Comparison of ENCODE assay signal across 19 cellular contexts in the genomic region with DNA sequence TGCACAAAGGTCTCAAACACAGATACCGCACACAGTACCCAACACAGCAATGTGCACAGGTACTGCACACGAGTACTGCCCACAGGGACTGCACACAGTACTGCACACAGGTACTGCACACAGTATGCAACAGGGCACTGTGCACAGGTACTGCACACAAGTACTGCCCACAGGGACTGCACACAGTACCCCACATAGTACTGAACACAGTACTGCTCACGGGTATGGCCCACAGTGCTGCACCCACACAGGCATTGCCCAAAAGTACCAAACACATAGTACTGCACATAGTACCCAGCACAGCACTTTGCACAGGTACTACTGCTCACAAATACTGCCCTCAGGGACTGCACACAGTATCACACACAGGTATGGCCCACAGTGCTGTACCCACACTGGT.
DNase-seq lines count a peak whose midpoint lies in the region; ATAC-seq, FAIRE-seq and TF ChIP-seq lines count a peak whose summit lies in the region.
"Had no signal": no experiment of that assay in that cellular context is flagged by ENCODE, and none has a peak within 500 bp of the region (broad histone marks: within the 10 kb centered on the region; RNA-seq: fewer than 3 reads in every experiment).

No MANE protein-coding gene starts in this region.

- H4K20me1 ChIP-seq in GM12878 (ENCODE audit: control insufficient read depth, insufficient read depth), result no peaks in the 10 kb centered on the region

- H3K4me3 ChIP-seq in GM12878 (no peak overlapping the region), neuronal stem cell (ENCODE audit: low read length in 2 of 2) (peak overlapping the region in 1 of 2 donors; percentile 60), foreskin fibroblast (ENCODE audit: low read depth in 1 of 2, low read length in 2 of 2) (no peak overlapping the region)
- H3K4me3 ChIP-seq: A549 had no signal

- intact Hi-C loops in activated CD4-positive, alpha-beta T cell treated with anti-CD3 and anti-CD28 coated beads, Interleukin-2, amount 10 ng/mL, durations not matched to agents 24 days and 14 days (cut with micrococcal nuclease), result no loop called here
- intact Hi-C loops in GM12878 (cut with micrococcal nuclease; ENCODE audit: unreplicated experiment), result no loop called here

- no peak overlapping the region for H3K27ac Mint-ChIP-seq in activated CD4-positive, alpha-beta T cell treated with anti-CD3 and anti-CD28 coated beads, Interleukin-2, amount 10 ng/mL, durations not matched to agents 24 days and 14 days
- H3K27ac Mint-ChIP-seq: CD4-positive, alpha-beta T cell had no signal

- H3K18ac ChIP-seq in neuronal stem cell (ENCODE audit: low read length), result no peak overlapping the region

- H4K91ac ChIP-seq in neuronal stem cell (ENCODE audit: low read depth, low read length, poor library complexity), result no peak overlapping the region

- TF ChIP-seq RAD21 in GM12878 (IDR thresholded peaks at IDR 0.05; ENCODE audit: insufficient read depth, low read depth, low read length), result no peak

- no peak overlapping the region for H3K14ac ChIP-seq in neuronal stem cell (ENCODE audit: low read length)

- no TSS peak for BruUV-seq in GM12878 (replicated peaks; lab: Mats Ljungman, UMichigan)

- no peak overlapping the region for H3K27ac ChIP-seq in GM12878 (ENCODE audit: control insufficient read depth, insufficient read depth)
- H3K27ac ChIP-seq in neuronal stem cell (replicated peaks; ENCODE audit: low read length), result no peak overlapping the region
- H3K27ac ChIP-seq: 22Rv1, A549, C4-2B had no signal

- CTCF ChIA-PET in GM12878 (lab: Yijun Ruan, JAX), result no interaction called here

- H3K9me3 Mint-ChIP-seq in activated CD4-positive, alpha-beta T cell treated with anti-CD3 and anti-CD28 coated beads, Interleukin-2, amount 10 ng/mL, durations not matched to agents 24 days and 14 days, result no peaks in the 10 kb centered on the region
- H3K9me3 Mint-ChIP-seq: CD4-positive, alpha-beta T cell had no signal

- H3K4me3 Mint-ChIP-seq in activated CD4-positive, alpha-beta T cell treated with anti-CD3 and anti-CD28 coated beads, Interleukin-2, amount 10 ng/mL, durations not matched to agents 24 days and 14 days, result no peak overlapping the region
- H3K4me3 Mint-ChIP-seq: CD4-positive, alpha-beta T cell; H9 had no signal

- no peaks in the 10 kb centered on the region for H3K4me1 Mint-ChIP-seq in activated CD4-positive, alpha-beta T cell treated with anti-CD3 and anti-CD28 coated beads, Interleukin-2, amount 10 ng/mL, durations not matched to agents 24 days and 14 days

- H2AK5ac ChIP-seq in neuronal stem cell (ENCODE audit: low read depth, low read length), result no peak overlapping the region

- H3K79me1 ChIP-seq in neuronal stem cell (ENCODE audit: low read depth, low read length), result peaks cover 2% of the 10 kb centered on the region

- no peak overlapping the region for H2BK15ac ChIP-seq in neuronal stem cell (ENCODE audit: low read length)

- RAD21 ChIA-PET in GM12878 (lab: Charles Lee; ENCODE audit: unreplicated experiment), result no interaction called here

- H2BK5ac ChIP-seq in neuronal stem cell (ENCODE audit: low read length), result no peak overlapping the region

- no peak overlapping the region for H3K4ac ChIP-seq in neuronal stem cell (ENCODE audit: low read length)

- 100% methylated on average over 3 of the region's 3 CpGs for WGBS in GM12878 (ENCODE audit: insufficient coverage, insufficient replicate concordance, low lambda C conversion rate, missing lambda C conversion rate)
- no CpG with 5 or more reads among the region's 3 CpGs for WGBS in neuronal stem cell (ENCODE audit: extremely low coverage in 2 of 2, insufficient read length in 2 of 2, insufficient replicate concordance in 1 of 2), 2 donors

- peak overlapping the region; percentile 8 for H3K23ac ChIP-seq in neuronal stem cell (ENCODE audit: low read depth, low read length, poor library complexity)

- FAIRE-seq in D721Med (lab: Jason Lieb, UNC) (peak; percentile 16), GM12878 (lab: Jason Lieb, UNC) (no peak)
- FAIRE-seq: A549, GM19239, H1 had no signal

- H3K36me3 Mint-ChIP-seq in activated CD4-positive, alpha-beta T cell treated with anti-CD3 and anti-CD28 coated beads, Interleukin-2, amount 10 ng/mL, durations not matched to agents 24 days and 14 days (ENCODE audit: low read depth), result peaks cover 53% of the 10 kb centered on the region

- no peak overlapping the region for H3K4me2 ChIP-seq in GM12878 (ENCODE audit: control insufficient read depth, insufficient read depth)
- H3K4me2 ChIP-seq in neuronal stem cell (ENCODE audit: insufficient read depth, low read length, poor library complexity, severe bottlenecking), result no peak overlapping the region
- H3K4me2 ChIP-seq: A549 had no signal

- H3K4me1 ChIP-seq in GM12878 (ENCODE audit: control insufficient read depth, insufficient read depth, low read length), result no peaks in the 10 kb centered on the region
- H3K4me1 ChIP-seq in neuronal stem cell (ENCODE audit: control insufficient read depth in 2 of 2, insufficient read depth in 1 of 2, low read depth in 1 of 2, low read length in 2 of 2), result no peaks in the 10 kb centered on the region
- H3K4me1 ChIP-seq: A549, Caco-2 had no signal

- H3K79me2 ChIP-seq in GM12878 (ENCODE audit: control insufficient read depth, insufficient read depth, low read length), result no peaks in the 10 kb centered on the region

- DNase-seq in activated CD4-positive, alpha-beta T cell treated with anti-CD3 and anti-CD28 coated beads, Interleukin-2, amount 10 ng/mL, durations not matched to agents 24 days and 14 days, result peak; percentile 51
- DNase-seq in activated CD4-positive, alpha-beta T cell treated with anti-CD3 and anti-CD28 coated beads, Interleukin-2, amount 50 U/mL, for 48 hours, result no peak
- no peak for DNase-seq in D721Med (ENCODE audit: insufficient read length, low spot score)
- no peak for DNase-seq in GM12878 (ENCODE audit: low read depth, low spot score)
- no peak for DNase-seq in neuronal stem cell (ENCODE audit: low spot score)
- no peak for DNase-seq in foreskin fibroblast
- no peak for DNase-seq in amygdala (lab: John Stamatoyannopoulos, UW)
- no peak for DNase-seq in occipital lobe (lab: John Stamatoyannopoulos, UW)
- DNase-seq: AML-193; Caco-2; CD4-positive, alpha-beta T cell; DMS79 treated with DMSO at 0.1 percent for 48 hours; GF-D8; H9 had no signal

- H2BK120ac ChIP-seq in neuronal stem cell (ENCODE audit: low read depth, low read length), result no peak overlapping the region

- H3K9me3 ChIP-seq in GM12878 (replicated peaks; ENCODE audit: control insufficient read depth, insufficient read depth, low read length) (no peaks in the 10 kb centered on the region; the same call in 2 of the 3 replicates), neuronal stem cell (replicated peaks in 1 of 2; ENCODE audit: control insufficient read depth in 2 of 2, insufficient read depth in 1 of 2, low read depth in 1 of 2, low read length in 2 of 2) (peaks cover 24 to 34% of the 10 kb centered on the region in 2 donors)
- H3K9me3 ChIP-seq: A549, Caco-2 had no signal

- in situ Hi-C loops in GM12878 (cut with MboI), result no loop called here

- no peak overlapping the region for H4K8ac ChIP-seq in neuronal stem cell (ENCODE audit: low read depth, low read length)

- TF ChIP-seq POLR2A in GM12878 (IDR thresholded peaks at IDR 0.05; ENCODE audit: low read depth, low read length), result no peak

- H3K36me3 ChIP-seq in GM12878 (ENCODE audit: control insufficient read depth in 2 of 2, insufficient read depth in 2 of 2, low read length in 1 of 2) (peaks cover 29 to 34% of the 10 kb centered on the region in 2 experiments), neuronal stem cell (replicated peaks in 1 of 2; ENCODE audit: control insufficient read depth in 2 of 2, insufficient read depth in 2 of 2, low read length in 2 of 2) (peaks cover 29 to 77% of the 10 kb centered on the region in 2 donors)

- no peak for TF ChIP-seq CTCF in D721Med (IDR thresholded peaks at IDR 0.05; ENCODE audit: insufficient read depth, missing control alignments)
- no peak for TF ChIP-seq CTCF in GM12878 (IDR thresholded peaks at IDR 0.05 in 2 of 3, conservative IDR thresholded peaks at IDR 0.05 in 1 of 3; ENCODE audit: control insufficient read depth in 2 of 3, extremely low read depth in 1 of 3, insufficient read depth in 1 of 3, low read depth in 3 of 3, low read length in 3 of 3)
- TF ChIP-seq CTCF in foreskin fibroblast (IDR thresholded peaks at IDR 0.05; ENCODE audit: low read depth, low read length), result no peak

- no peak overlapping the region for H3K9ac ChIP-seq in GM12878 (ENCODE audit: control insufficient read depth, insufficient read depth, low read length)
- no peak overlapping the region for H3K9ac ChIP-seq in neuronal stem cell (ENCODE audit: low read depth, low read length, poor library complexity)

- no peaks in the 10 kb centered on the region for H3K27me3 ChIP-seq in GM12878 (replicated peaks in 1 of 2; ENCODE audit: control insufficient read depth in 2 of 2, insufficient read depth in 2 of 2, low read length in 1 of 2)
- H3K27me3 ChIP-seq in neuronal stem cell (ENCODE audit: control insufficient read depth in 3 of 3, insufficient read depth in 3 of 3, low read depth in 1 of 3, low read length in 3 of 3), result peaks cover 0 to 2% (median 0%) of the 10 kb centered on the region in 3 experiments

- no peak for ATAC-seq in GM12878
- ATAC-seq: A549 had no signal

- H2AFZ ChIP-seq in GM12878 (ENCODE audit: control insufficient read depth, low read depth, low read length) (no peak overlapping the region), neuronal stem cell (ENCODE audit: low read length) (no peak overlapping the region)

- H3K27me3 Mint-ChIP-seq in activated CD4-positive, alpha-beta T cell treated with anti-CD3 and anti-CD28 coated beads, Interleukin-2, amount 10 ng/mL, durations not matched to agents 24 days and 14 days, result no peaks in the 10 kb centered on the region
- H3K27me3 Mint-ChIP-seq: CD4-positive, alpha-beta T cell had no signal

- no peak overlapping the region for H2BK12ac ChIP-seq in neuronal stem cell (ENCODE audit: low read length)

- SMC1A ChIA-PET in GM12878 (lab: Charles Lee; ENCODE audit: uncharacterized antibody, unreplicated experiment), result no interaction called here

- TF ChIP-seq EP300 in GM12878 (IDR thresholded peaks at IDR 0.05; ENCODE audit: borderline replicate concordance in 1 of 2, control insufficient read depth in 1 of 2, low read depth in 2 of 2, low read length in 2 of 2), result no peak

- POLR2A ChIA-PET in GM12878 (lab: Charles Lee), result no interaction called here

TF ChIP-seq in GM12878, 131 proteins besides CTCF, POLR2A, EP300 and RAD21:
- no peak for TF ChIP-seq STAT1 (conservative IDR thresholded peaks at IDR 0.05)
- no peak for TF ChIP-seq FOXK2 (IDR thresholded peaks at IDR 0.05)
- TF ChIP-seq POU2F2 (IDR thresholded peaks at IDR 0.05; ENCODE audit: borderline replicate concordance, low read depth, low read length), result no peak
- TF ChIP-seq NR2C2 (IDR thresholded peaks at IDR 0.05; ENCODE audit: borderline replicate concordance, control insufficient read depth, insufficient read length, low read depth), result peak; percentile 38
- no peak for TF ChIP-seq KDM1A (IDR thresholded peaks at IDR 0.05; ENCODE audit: borderline replicate concordance)
